Comparison of ENCODE assay signal across 8 cellular contexts in the genomic region with DNA sequence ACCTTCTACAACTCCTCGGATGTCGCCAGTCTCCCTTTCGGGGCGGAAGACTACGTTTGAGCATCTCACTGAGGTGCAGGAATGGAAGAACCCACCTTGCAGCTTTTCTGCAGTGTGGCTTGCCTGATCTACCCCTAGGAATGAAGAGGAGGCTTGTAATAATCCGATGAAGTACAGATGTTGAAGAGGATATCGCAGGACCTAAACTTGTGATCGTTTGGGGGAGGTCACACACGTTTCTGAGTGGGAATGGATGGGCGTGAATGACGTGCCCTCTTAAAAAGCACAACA. TPM values are rescaled to one million over a fixed set of nuclear protein-coding genes. Genes with fewer than 3 reads are reported as not detected.
DNase-seq lines count a peak whose midpoint lies in the region; ATAC-seq and TF ChIP-seq lines count a peak whose summit lies in the region.

No MANE protein-coding gene starts in this region.

- H3K36me3 ChIP-seq in HUES48 (ENCODE audit: control insufficient read depth, insufficient read depth, low read length) (no peaks in the 10 kb centered on the region), adrenal gland (replicated peaks in 1 of 2) (no peaks in the 10 kb centered on the region), liver (ENCODE audit: control insufficient read depth in 4 of 4, insufficient read depth in 3 of 4, low read depth in 1 of 4, low read length in 3 of 4) (no peaks in the 10 kb centered on the region)

- H3K4me1 Mint-ChIP-seq in type B pancreatic cell (ENCODE audit: unreplicated experiment) = peaks cover 47% of the 10 kb centered on the region

- intact Hi-C loops in adrenal gland (cut with DNase I) = no loop called here

- no peak for TF ChIP-seq RAD21 in liver (IDR thresholded peaks at IDR 0.05)

- 0% methylated on average over 11 of the region's 11 CpGs for WGBS in adrenal gland, 4 donors
- WGBS in liver = under 1% methylated on average over 11 of the region's 11 CpGs

- ATAC-seq in GM18498 (IDR thresholded peaks at IDR 0.05; ENCODE audit: unreplicated experiment) (peak; percentile 1), HG02588 (IDR thresholded peaks at IDR 0.05; ENCODE audit: unreplicated experiment) (no peak)

- peaks cover 13% of the 10 kb centered on the region for H3K27me3 ChIP-seq in HUES48 (ENCODE audit: control insufficient read depth, insufficient read depth, low read length)
- no peaks in the 10 kb centered on the region for H3K27me3 ChIP-seq in adrenal gland
- no peaks in the 10 kb centered on the region for H3K27me3 ChIP-seq in liver (ENCODE audit: control insufficient read depth in 4 of 4, insufficient read depth in 4 of 4, low read length in 3 of 4)

- peak overlapping the region; percentile 65 for H3K27ac Mint-ChIP-seq in type B pancreatic cell

- H3K27ac ChIP-seq in HUES48 (ENCODE audit: low read depth, low read length) (peak overlapping the region; percentile 87), adrenal gland (peak overlapping the region in 4 of 5 donors; percentile 93 to 99 (median 98)), liver (ENCODE audit: low read depth in 1 of 2, low read length in 2 of 2) (peak overlapping the region; percentile 91 to 95)

- no peaks in the 10 kb centered on the region for H3K36me3 Mint-ChIP-seq in type B pancreatic cell

- H3K9me3 ChIP-seq in HUES48 (ENCODE audit: control insufficient read depth, insufficient read depth, low read length) = no peaks in the 10 kb centered on the region
- no peaks in the 10 kb centered on the region for H3K9me3 ChIP-seq in adrenal gland (replicated peaks in 1 of 3)
- no peaks in the 10 kb centered on the region for H3K9me3 ChIP-seq in liver (ENCODE audit: control insufficient read depth in 4 of 4, low read length in 3 of 4)

- H3K4me1 ChIP-seq in HUES48 (ENCODE audit: control insufficient read depth, insufficient read depth, low read length) = peaks cover 48% of the 10 kb centered on the region
- peaks cover 5 to 63% of the 10 kb centered on the region in 2 donors for H3K4me1 ChIP-seq in adrenal gland (replicated peaks in 1 of 2)
- H3K4me1 ChIP-seq in liver (ENCODE audit: control insufficient read depth in 4 of 4, insufficient read depth in 4 of 4, low read length in 3 of 4) = peaks cover 5 to 41% (median 32%) of the 10 kb centered on the region in 4 donors

- DNase-seq in adrenal gland (no peak), type B pancreatic cell (ENCODE audit: extremely low spot score, unreplicated experiment) (no peak), cerebellar nuclear complex (lab: John Stamatoyannopoulos, UW) (no peak), amygdala (lab: John Stamatoyannopoulos, UW) (no peak)

- H3K9me3 Mint-ChIP-seq in type B pancreatic cell = no peaks in the 10 kb centered on the region

- TF ChIP-seq POLR2A in adrenal gland (IDR thresholded peaks at IDR 0.05) = no peak

- peak overlapping the region; percentile 85 for H3K4me3 ChIP-seq in HUES48 (ENCODE audit: low read depth, low read length)
- H3K4me3 ChIP-seq in adrenal gland = peak overlapping the region; percentile 39 to 97 (median 85)
- peak overlapping the region; percentile 92 to 97 (median 97) for H3K4me3 ChIP-seq in liver (ENCODE audit: low read depth in 1 of 3, low read length in 3 of 3)

- no peaks in the 10 kb centered on the region for H3K27me3 Mint-ChIP-seq in type B pancreatic cell

- H3K9ac ChIP-seq in HUES48 (ENCODE audit: low read depth, low read length) (peak overlapping the region; percentile 42; the same call in 1 of the 2 replicates), liver (ENCODE audit: low read depth in 1 of 2, low read length in 2 of 2) (peak overlapping the region; percentile 95)

- TF ChIP-seq CTCF in adrenal gland (IDR thresholded peaks at IDR 0.05) (no peak), liver (IDR thresholded peaks at IDR 0.05; ENCODE audit: low read depth, low read length, missing input control) (no peak), type B pancreatic cell (conservative IDR thresholded peaks at IDR 0.05) (no peak)

- peak overlapping the region; percentile 89 for H3K4me3 Mint-ChIP-seq in type B pancreatic cell

TF ChIP-seq in liver, 16 proteins besides CTCF, POLR2A, EP300 and RAD21:
- TF ChIP-seq, protein P1, sequence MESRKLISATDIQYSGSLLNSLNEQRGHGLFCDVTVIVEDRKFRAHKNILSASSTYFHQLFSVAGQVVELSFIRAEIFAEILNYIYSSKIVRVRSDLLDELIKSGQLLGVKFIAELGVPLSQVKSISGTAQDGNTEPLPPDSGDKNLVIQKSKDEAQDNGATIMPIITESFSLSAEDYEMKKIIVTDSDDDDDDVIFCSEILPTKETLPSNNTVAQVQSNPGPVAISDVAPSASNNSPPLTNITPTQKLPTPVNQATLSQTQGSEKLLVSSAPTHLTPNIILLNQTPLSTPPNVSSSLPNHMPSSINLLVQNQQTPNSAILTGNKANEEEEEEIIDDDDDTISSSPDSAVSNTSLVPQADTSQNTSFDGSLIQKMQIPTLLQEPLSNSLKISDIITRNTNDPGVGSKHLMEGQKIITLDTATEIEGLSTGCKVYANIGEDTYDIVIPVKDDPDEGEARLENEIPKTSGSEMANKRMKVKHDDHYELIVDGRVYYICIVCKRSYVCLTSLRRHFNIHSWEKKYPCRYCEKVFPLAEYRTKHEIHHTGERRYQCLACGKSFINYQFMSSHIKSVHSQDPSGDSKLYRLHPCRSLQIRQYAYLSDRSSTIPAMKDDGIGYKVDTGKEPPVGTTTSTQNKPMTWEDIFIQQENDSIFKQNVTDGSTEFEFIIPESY (IDR thresholded peaks at IDR 0.05) = no peak
- TF ChIP-seq EGR1 (IDR thresholded peaks at IDR 0.05; ENCODE audit: low read depth in 2 of 2) (no peak), FOXA1 (IDR thresholded peaks at IDR 0.05) (no peak), TAF1 (conservative IDR thresholded peaks at IDR 0.05) (no peak), FOXA2 (IDR thresholded peaks at IDR 0.05) (no peak), NR2F2 (IDR thresholded peaks at IDR 0.05) (no peak), YY1 (IDR thresholded peaks at IDR 0.05) (no peak), HNF4A (conservative IDR thresholded peaks at IDR 0.05) (no peak), JUND (IDR thresholded peaks at IDR 0.05) (no peak), GABPA (IDR thresholded peaks at IDR 0.05 in 1 of 2, conservative IDR thresholded peaks at IDR 0.05 in 1 of 2) (no peak), SP1 (IDR thresholded peaks at IDR 0.05) (no peak), HNF4G (IDR thresholded peaks at IDR 0.05) (no peak), RXRA (IDR thresholded peaks at IDR 0.05) (no peak)
- TF ChIP-seq, protein P2, sequence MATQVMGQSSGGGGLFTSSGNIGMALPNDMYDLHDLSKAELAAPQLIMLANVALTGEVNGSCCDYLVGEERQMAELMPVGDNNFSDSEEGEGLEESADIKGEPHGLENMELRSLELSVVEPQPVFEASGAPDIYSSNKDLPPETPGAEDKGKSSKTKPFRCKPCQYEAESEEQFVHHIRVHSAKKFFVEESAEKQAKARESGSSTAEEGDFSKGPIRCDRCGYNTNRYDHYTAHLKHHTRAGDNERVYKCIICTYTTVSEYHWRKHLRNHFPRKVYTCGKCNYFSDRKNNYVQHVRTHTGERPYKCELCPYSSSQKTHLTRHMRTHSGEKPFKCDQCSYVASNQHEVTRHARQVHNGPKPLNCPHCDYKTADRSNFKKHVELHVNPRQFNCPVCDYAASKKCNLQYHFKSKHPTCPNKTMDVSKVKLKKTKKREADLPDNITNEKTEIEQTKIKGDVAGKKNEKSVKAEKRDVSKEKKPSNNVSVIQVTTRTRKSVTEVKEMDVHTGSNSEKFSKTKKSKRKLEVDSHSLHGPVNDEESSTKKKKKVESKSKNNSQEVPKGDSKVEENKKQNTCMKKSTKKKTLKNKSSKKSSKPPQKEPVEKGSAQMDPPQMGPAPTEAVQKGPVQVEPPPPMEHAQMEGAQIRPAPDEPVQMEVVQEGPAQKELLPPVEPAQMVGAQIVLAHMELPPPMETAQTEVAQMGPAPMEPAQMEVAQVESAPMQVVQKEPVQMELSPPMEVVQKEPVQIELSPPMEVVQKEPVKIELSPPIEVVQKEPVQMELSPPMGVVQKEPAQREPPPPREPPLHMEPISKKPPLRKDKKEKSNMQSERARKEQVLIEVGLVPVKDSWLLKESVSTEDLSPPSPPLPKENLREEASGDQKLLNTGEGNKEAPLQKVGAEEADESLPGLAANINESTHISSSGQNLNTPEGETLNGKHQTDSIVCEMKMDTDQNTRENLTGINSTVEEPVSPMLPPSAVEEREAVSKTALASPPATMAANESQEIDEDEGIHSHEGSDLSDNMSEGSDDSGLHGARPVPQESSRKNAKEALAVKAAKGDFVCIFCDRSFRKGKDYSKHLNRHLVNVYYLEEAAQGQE (IDR thresholded peaks at IDR 0.05) = no peak
- TF ChIP-seq, protein P3, sequence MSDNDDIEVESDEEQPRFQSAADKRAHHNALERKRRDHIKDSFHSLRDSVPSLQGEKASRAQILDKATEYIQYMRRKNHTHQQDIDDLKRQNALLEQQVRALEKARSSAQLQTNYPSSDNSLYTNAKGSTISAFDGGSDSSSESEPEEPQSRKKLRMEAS (IDR thresholded peaks at IDR 0.05) = no peak
- TF ChIP-seq, protein P4, sequence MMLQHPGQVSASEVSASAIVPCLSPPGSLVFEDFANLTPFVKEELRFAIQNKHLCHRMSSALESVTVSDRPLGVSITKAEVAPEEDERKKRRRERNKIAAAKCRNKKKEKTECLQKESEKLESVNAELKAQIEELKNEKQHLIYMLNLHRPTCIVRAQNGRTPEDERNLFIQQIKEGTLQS (IDR thresholded peaks at IDR 0.05) = no peak

RNA-seq across cellular contexts. Expression of a gene that starts 0.5 kb away (rescaled TPM):
- total RNA-seq in adrenal gland (10 to 100 TPM; 29.0 to 45.2 (median 36.8) TPM), liver (10 to 100 TPM; 27.0 to 58.7 TPM), type B pancreatic cell (ENCODE audit: low replicate concordance) (47.8 and 56.1 TPM in 2 replicates)
- polyA plus RNA-seq in adrenal gland (10 to 100 TPM in 1 of 3 donors, 1 to 10 TPM in 2; 4.4 to 31.2 (median 7.2) TPM), liver (10 to 100 TPM; 10.9 to 23.1 TPM)
